In the genomic region with DNA sequence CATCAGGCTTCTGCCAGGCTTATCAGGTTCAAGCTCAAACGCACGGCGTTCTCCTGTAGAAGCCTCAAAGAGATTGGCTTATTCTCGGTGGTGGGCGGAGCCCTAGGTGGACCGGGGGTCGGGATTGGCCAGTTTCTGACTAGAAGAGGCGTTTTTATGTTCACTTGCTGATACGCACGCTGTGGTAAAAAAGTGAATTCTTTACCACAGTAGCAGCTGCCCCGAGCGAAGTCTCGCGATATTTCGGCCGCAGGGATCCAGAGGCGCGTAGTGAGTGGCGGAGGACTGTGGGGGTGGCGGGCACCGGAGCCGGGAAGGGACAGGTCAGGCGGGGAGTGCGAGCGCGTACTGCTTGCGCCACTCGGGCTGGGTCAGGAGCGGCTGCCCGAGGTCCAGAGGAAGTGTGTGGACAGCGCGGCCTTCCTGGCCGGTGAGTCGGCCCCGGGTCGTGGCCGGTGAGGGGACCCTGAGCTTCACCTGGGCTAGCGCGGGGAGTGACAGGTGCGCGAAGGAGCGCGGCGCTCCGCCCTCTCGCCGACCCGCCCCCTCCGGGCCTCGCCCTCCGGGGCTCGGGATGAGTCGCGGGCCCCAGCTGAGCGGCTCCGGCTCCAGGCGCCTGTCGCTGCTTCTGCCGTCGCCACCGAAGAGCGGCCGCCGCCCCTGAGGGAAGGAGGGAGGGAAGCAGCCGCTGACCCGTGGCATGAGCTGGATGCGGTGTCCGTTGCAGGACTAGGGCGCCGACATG, we compare ENCODE assay signal across 8 cellular contexts. TPM values are rescaled to one million over a fixed set of nuclear protein-coding genes. Genes with fewer than 3 reads are reported as not detected.
DNase-seq lines count a peak whose midpoint lies in the region; ATAC-seq and TF ChIP-seq lines count a peak whose summit lies in the region.

Gene DMXL1, plus strand, starts transcription at position 260 of the 745 bp plus-strand sequence. Its CDS starts 483 bp downstream, at position 743.

- DNase-seq in CD4-positive, alpha-beta memory T cell: peak; percentile 97 to 99 (median 98)
- DNase-seq in HS-5 (ENCODE audit: low read depth) (peak; percentile 98), lung (ENCODE audit: low spot score) (peak; percentile 100)
- DNase-seq in NK-92 treated with Interleukin-12 subunit alpha and Interleukin-12 subunit beta, amount 100 ng/mL, for 24 hours (lab: John Stamatoyannopoulos, UW): peak; percentile 95
- DNase-seq in activated CD8-positive, alpha-beta memory T cell treated with anti-CD3 and anti-CD28 coated beads for 24 hours: peak; percentile 98
- peak; percentile 98 for DNase-seq in effector CD8-positive, alpha-beta T cell (lab: John Stamatoyannopoulos, UW)
- peak; percentile 96 to 97 (median 97) for DNase-seq in stimulated activated CD4-positive, alpha-beta T cell treated with anti-CD3 and anti-CD28 coated beads, TNF-alpha, amount 100 ng/mL, for 4 hours (ENCODE audit: low read depth in 3 of 3)

- H3K4me1 Mint-ChIP-seq in CD4-positive, alpha-beta memory T cell: peaks cover 21 to 46% (median 29%) of the 10 kb centered on the region in 4 donors

- peaks cover 48% of the 10 kb centered on the region for H3K4me1 ChIP-seq in CD4-positive, alpha-beta memory T cell (ENCODE audit: insufficient read depth, low read length)
- H3K4me1 ChIP-seq in lung (ENCODE audit: control insufficient read depth in 2 of 2, insufficient read depth in 2 of 2, low read length in 2 of 2): peaks cover 2 to 4% of the 10 kb centered on the region in 2 donors

- intact Hi-C loops in CD4-positive, alpha-beta memory T cell (cut with micrococcal nuclease): loop anchor here (1.0 to 2.0 kb wide), 6 partner anchors 83 to 381 kb away; partner anchors contain the start of genes DTWD2 and HSD17B4

- H3K27me3 Mint-ChIP-seq in CD4-positive, alpha-beta memory T cell: peaks cover 0 to 2% of the 10 kb centered on the region in 2 donors

- H3K4me3 Mint-ChIP-seq in CD4-positive, alpha-beta memory T cell: peak within 1 kb of the TSS; percentile 92 to 99 (median 99)

- WGBS in lung, 2 donors: 0% methylated on average over 67 to 70 of the region's 70 CpGs

- ATAC-seq in GM19468 (IDR thresholded peaks at IDR 0.05; ENCODE audit: extremely low read depth, unreplicated experiment) (peak; percentile 86), lung (ENCODE audit: insufficient read depth, low FRiP score) (peak; percentile 94)

- peaks cover 0 to 6% (median 0%) of the 10 kb centered on the region in 8 donors for H3K9me3 Mint-ChIP-seq in CD4-positive, alpha-beta memory T cell

- TF ChIP-seq CTCF in lung (IDR thresholded peaks at IDR 0.05; ENCODE audit: control extremely low read depth, extremely low read depth): no peak

- H3K9me3 ChIP-seq in CD4-positive, alpha-beta memory T cell (ENCODE audit: control insufficient read depth in 1 of 2, low read length in 2 of 2): no peaks in the 10 kb centered on the region
- H3K9me3 ChIP-seq in lung (ENCODE audit: control insufficient read depth in 2 of 2, insufficient read depth in 1 of 2, low read length in 1 of 2): no peaks in the 10 kb centered on the region

- no peaks in the 10 kb centered on the region for H3K36me3 ChIP-seq in CD4-positive, alpha-beta memory T cell (ENCODE audit: insufficient read depth, low read length)
- H3K36me3 ChIP-seq in lung (ENCODE audit: control insufficient read depth in 2 of 2, insufficient read depth in 2 of 2, low read length in 2 of 2): no peaks in the 10 kb centered on the region

- H3K27me3 ChIP-seq in CD4-positive, alpha-beta memory T cell (ENCODE audit: insufficient read depth, low read length): no peaks in the 10 kb centered on the region
- H3K27me3 ChIP-seq in lung (ENCODE audit: control insufficient read depth, insufficient read depth): no peaks in the 10 kb centered on the region

- CTCF ChIA-PET in CD4-positive, alpha-beta memory T cell (lab: Charles Lee; ENCODE audit: partially characterized antibody): interaction anchor here (1.2 to 2.2 kb wide), 9 partner anchors 11 to 382 kb away, joined by 3 to 19 read pairs (median 5); partner anchors contain the start of genes DTWD2 and HSD17B4

- H3K27ac Mint-ChIP-seq in CD4-positive, alpha-beta memory T cell: peak within 1 kb of the TSS; percentile 99 to 100 (median 99)

- H3K27ac ChIP-seq in CD4-positive, alpha-beta memory T cell (ENCODE audit: low read depth, low read length): peak within 1 kb of the TSS; percentile 86
- H3K27ac ChIP-seq in lung (ENCODE audit: low read depth in 1 of 2, low read length in 1 of 2): peak within 1 kb of the TSS; percentile 94 to 99

- peak within 1 kb of the TSS; percentile 63 to 95 for H3K4me3 ChIP-seq in CD4-positive, alpha-beta memory T cell (ENCODE audit: low read length in 2 of 2)
- H3K4me3 ChIP-seq in lung: peak within 1 kb of the TSS; percentile 85

- H3K36me3 Mint-ChIP-seq in CD4-positive, alpha-beta memory T cell: peaks cover 4% of the 10 kb centered on the region in 2 donors

- POLR2A ChIA-PET in CD4-positive, alpha-beta memory T cell (lab: Charles Lee; ENCODE audit: partially characterized antibody): interaction anchor here (0.7 to 2.1 kb wide), 43 partner anchors 8 to 383 kb away, joined by 3 to 19 read pairs (median 4); partner anchors contain the start of genes DTWD2, HSD17B4 and TNFAIP8

RNA-seq across cellular contexts. Expression of gene DMXL1, which starts in this region (rescaled TPM):
- 10 to 100 TPM; 33.2 to 37.9 TPM for total RNA-seq in CD4-positive, alpha-beta memory T cell
- 10 to 100 TPM; 10.3 to 13.7 TPM for polyA plus RNA-seq in CD4-positive, alpha-beta memory T cell
- 100 to 1,000 TPM in 1 of 2 donors, 10 to 100 TPM in 1; 36.4 to 125 TPM for total RNA-seq in lung
- 10 to 100 TPM in 1 of 2 donors, 1 to 10 TPM in 1; 8.8 to 17.6 TPM for polyA plus RNA-seq in lung

Comparison
In these comparisons a context has a peak if more than half of its experiments do, and no peak if none do; other contexts are left out.
1. Peak in every context shown above with its lines: DNase-seq, ATAC-seq, H3K4me3 ChIP-seq and H3K27ac ChIP-seq.